Comparison of ENCODE assay signal across 8 cellular contexts in the genomic region with DNA sequence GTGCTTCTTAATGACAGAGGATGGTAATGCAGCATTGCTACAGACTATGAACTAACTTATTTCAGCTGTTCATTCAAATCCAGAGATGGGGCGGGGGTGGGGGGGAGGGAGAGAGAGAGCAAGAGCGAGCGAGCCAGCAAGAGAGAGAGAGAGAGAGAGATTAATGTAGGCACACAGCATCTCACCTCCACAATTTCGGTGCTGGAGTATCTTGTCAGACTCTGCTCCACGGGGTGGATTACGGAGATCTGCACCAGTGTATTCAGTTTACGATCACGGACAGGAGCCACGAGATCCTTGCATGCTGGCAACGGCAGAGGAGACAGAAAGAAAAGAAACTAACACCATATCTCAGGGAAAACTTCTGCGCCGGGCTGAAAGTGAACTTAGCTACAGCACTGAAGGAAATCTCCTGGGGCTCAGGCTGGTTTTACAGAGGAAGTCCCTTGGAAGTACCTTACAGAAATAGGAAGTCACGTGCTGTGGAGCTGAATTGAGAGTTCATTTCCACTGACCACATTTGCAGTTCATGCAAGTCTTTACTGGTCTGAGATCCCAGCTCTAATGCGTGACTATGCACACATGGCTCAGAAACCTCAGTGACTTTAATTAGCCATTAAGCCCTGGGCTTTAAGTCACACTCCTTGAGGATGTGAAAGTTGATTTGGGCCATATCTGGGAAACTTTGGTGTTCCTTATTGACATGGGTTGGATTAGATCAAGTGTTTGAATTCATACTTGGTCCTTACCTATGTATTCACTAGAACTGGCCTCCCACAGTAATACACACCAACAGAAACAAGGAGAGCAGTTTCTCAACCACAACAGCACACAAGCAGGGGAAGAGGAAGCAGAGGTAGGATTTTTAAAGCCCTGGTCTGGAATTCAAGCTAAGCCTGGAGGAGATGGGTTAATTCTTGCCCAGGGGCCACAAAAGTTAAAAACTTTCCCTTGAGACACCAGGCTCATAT.
DNase-seq lines count a peak whose midpoint lies in the region; ATAC-seq, FAIRE-seq and TF ChIP-seq lines count a peak whose summit lies in the region.

No MANE protein-coding gene starts in this region.

- H3K36me3 ChIP-seq in keratinocyte (ENCODE audit: control insufficient read depth in 2 of 2, extremely low read depth in 1 of 2, insufficient read depth in 2 of 2, low read length in 2 of 2): peaks cover 6 to 14% of the 10 kb centered on the region in 2 experiments

- H3K4me3 ChIP-seq in keratinocyte (ENCODE audit: control insufficient read depth in 2 of 3, extremely low read depth in 1 of 3, insufficient read depth in 2 of 3, low read depth in 1 of 3, low read length in 3 of 3): peak overlapping the region; percentile 54 to 78 (median 75)

- no peaks in the 10 kb centered on the region for H4K20me1 ChIP-seq in keratinocyte (ENCODE audit: control insufficient read depth, extremely low read depth, insufficient read depth, low read length)

- no peaks in the 10 kb centered on the region for H3K27me3 ChIP-seq in keratinocyte (ENCODE audit: control insufficient read depth, extremely low read depth, insufficient read depth, low read length)

- DNase-seq in AG09319 (ENCODE audit: extremely low read depth, low read depth) (peak; percentile 43), HK-2 (ENCODE audit: unreplicated experiment) (peak; percentile 63), T1000 (lab: John Stamatoyannopoulos, UW) (peak; percentile 25), brain pericyte (ENCODE audit: low read depth, low spot score) (peak; percentile 64), keratinocyte (ENCODE audit: low read depth, low spot score) (peak; percentile 99), COLO668 (lab: John Stamatoyannopoulos, UW; ENCODE audit: unreplicated experiment) (no peak)
- peak; percentile 43 to 44 for DNase-seq in stimulated activated CD4-positive, alpha-beta T cell treated with anti-CD3 and anti-CD28 coated beads, Interleukin-15, amount 100 ng/mL, for 48 hours (ENCODE audit: low read depth in 2 of 2)

- peaks cover 42% of the 10 kb centered on the region for H3K79me2 ChIP-seq in keratinocyte (ENCODE audit: control insufficient read depth, insufficient read depth, low read length)

- peak; percentile 61 for ATAC-seq in GM19395 (IDR thresholded peaks at IDR 0.05; ENCODE audit: unreplicated experiment)

- H3K4me2 ChIP-seq in keratinocyte (ENCODE audit: control insufficient read depth, extremely low read depth, insufficient read depth, low read depth, low read length): peak overlapping the region; percentile 92

- H3K27ac ChIP-seq in keratinocyte (ENCODE audit: control insufficient read depth, insufficient read depth, low read length): peak overlapping the region; percentile 99

- TF ChIP-seq CTCF in AG09319 (IDR thresholded peaks at IDR 0.05; ENCODE audit: low read depth, low read length) (no peak), keratinocyte (optimal IDR thresholded peaks at IDR 0.05 in 1 of 3, IDR thresholded peaks at IDR 0.05 in 1 of 3, conservative IDR thresholded peaks at IDR 0.05 in 1 of 3; ENCODE audit: extremely low read depth in 1 of 3, insufficient read depth in 2 of 3, low read length in 3 of 3) (no peak)

- H3K9ac ChIP-seq in keratinocyte (ENCODE audit: control insufficient read depth, extremely low read depth, insufficient read depth, low read length): peak overlapping the region; percentile 89

- dilution Hi-C loops in keratinocyte (cut with MboI; ENCODE audit: extremely low pct_ligation_motif_present, low sequenced_read_pairs): no loop called here

- no peak overlapping the region for H2AFZ ChIP-seq in keratinocyte (ENCODE audit: control insufficient read depth, low read length)

- peaks cover 56% of the 10 kb centered on the region for H3K4me1 ChIP-seq in keratinocyte (ENCODE audit: control insufficient read depth, extremely low read depth, insufficient read depth, low read length)

- peak; percentile 100 for FAIRE-seq in keratinocyte (lab: Jason Lieb, UNC)

- H3K9me1 ChIP-seq in keratinocyte (ENCODE audit: control insufficient read depth, extremely low read depth, insufficient read depth, low read length): no peaks in the 10 kb centered on the region

- no peaks in the 10 kb centered on the region for H3K9me3 ChIP-seq in keratinocyte (ENCODE audit: control insufficient read depth, low read depth, low read length)
